ENCODE assay signal across 16 cellular contexts in genomic region chr16:83843657-83844056, GRCh38. TPM values are rescaled to one million over a fixed set of nuclear protein-coding genes. Genes with fewer than 3 reads are reported as not detected.
A peak's percentile ranks its signal among the peaks of the same experiment; 100 is the strongest.
DNase-seq lines count a peak whose midpoint lies in the region; TF ChIP-seq lines count a peak whose summit lies in the region.
"Had no signal": no experiment of that assay in that cellular context is flagged by ENCODE, and none has a peak within 500 bp of the region (broad histone marks: within the 10 kb centered on the region; RNA-seq: fewer than 3 reads in every experiment).

No MANE protein-coding gene starts in this region.

- no peak for TF ChIP-seq CTCF in sigmoid colon (IDR thresholded peaks at IDR 0.05)

- TF ChIP-seq POLR2A in sigmoid colon (IDR thresholded peaks at IDR 0.05) = no peak

- no peaks in the 10 kb centered on the region for H3K9me3 ChIP-seq in HUES48 (ENCODE audit: control insufficient read depth, insufficient read depth, low read length)
- no peaks in the 10 kb centered on the region for H3K9me3 ChIP-seq in sigmoid colon
- no peaks in the 10 kb centered on the region for H3K9me3 ChIP-seq in effector memory CD4-positive, alpha-beta T cell (ENCODE audit: control insufficient read depth, low read length)
- no peaks in the 10 kb centered on the region for H3K9me3 ChIP-seq in CD4-positive, alpha-beta memory T cell (ENCODE audit: control insufficient read depth in 1 of 2, low read length in 2 of 2)

- no peak overlapping the region for H3K27ac Mint-ChIP-seq in CD4-positive, alpha-beta memory T cell
- H3K27ac Mint-ChIP-seq: activated CD4-positive, alpha-beta memory T cell treated with anti-CD3 and anti-CD28 coated beads for 36 hours; activated T-helper 1 cell treated with anti-CD3 and anti-CD28 coated beads, Interleukin-12 subunit alpha, Interleukin-12 subunit beta, Interleukin-2, Interleukin-4 antibody, amounts not matched to agents 30 ng/mL and 10 ng/mL and 1 ng/mL, durations not matched to agents 14 hours and 24 hours and 36 hours; nephron had no signal

- H3K36me3 ChIP-seq in HUES48 (ENCODE audit: control insufficient read depth, insufficient read depth, low read length) (no peaks in the 10 kb centered on the region), sigmoid colon (no peaks in the 10 kb centered on the region)
- H3K36me3 ChIP-seq in effector memory CD4-positive, alpha-beta T cell (ENCODE audit: control insufficient read depth, insufficient read depth, low read length) = no peaks in the 10 kb centered on the region
- H3K36me3 ChIP-seq in CD4-positive, alpha-beta memory T cell (ENCODE audit: insufficient read depth, low read length) = no peaks in the 10 kb centered on the region

- intact Hi-C loops in sigmoid colon (cut with DNase I) = no loop called here
- intact Hi-C loops in CD4-positive, alpha-beta memory T cell (cut with micrococcal nuclease) = no loop called here

- POLR2A ChIA-PET in CD4-positive, alpha-beta memory T cell (lab: Charles Lee; ENCODE audit: partially characterized antibody) = no interaction called here

- peak; percentile 30 to 44 for DNase-seq in NOMO-1 (lab: John Stamatoyannopoulos, UW; ENCODE audit: unreplicated experiment in 2 of 2)
- peak; percentile 44 for DNase-seq in ecto neural progenitor cell (ENCODE audit: low spot score)
- DNase-seq in sigmoid colon = peak; percentile 54
- DNase-seq in effector memory CD4-positive, alpha-beta T cell = no peak
- no peak for DNase-seq in HuH-7.5 (ENCODE audit: low spot score)
- no peak for DNase-seq in CD4-positive, alpha-beta memory T cell
- DNase-seq: activated CD4-positive, alpha-beta memory T cell treated with anti-CD3 and anti-CD28 coated beads for 36 hours; CD4-positive, CD25-positive, alpha-beta regulatory T cell; cerebellar nuclear complex; DMS79 treated with DMSO at 0.1 percent for 48 hours; NCI-H2081; retina; SHP77 had no signal

- CTCF ChIA-PET in CD4-positive, alpha-beta memory T cell (lab: Charles Lee; ENCODE audit: partially characterized antibody) = no interaction called here

- peaks cover 0 to 1% (median 0%) of the 10 kb centered on the region in 8 donors for H3K9me3 Mint-ChIP-seq in CD4-positive, alpha-beta memory T cell
- H3K9me3 Mint-ChIP-seq: activated CD4-positive, alpha-beta memory T cell treated with anti-CD3 and anti-CD28 coated beads for 36 hours; activated T-helper 1 cell treated with anti-CD3 and anti-CD28 coated beads, Interleukin-12 subunit alpha, Interleukin-12 subunit beta, Interleukin-2, Interleukin-4 antibody, amounts not matched to agents 30 ng/mL and 10 ng/mL and 1 ng/mL, durations not matched to agents 14 hours and 24 hours and 36 hours; CD4-positive, CD25-positive, alpha-beta regulatory T cell; nephron had no signal

- 58 to 77% methylated on average over 10 of the region's 10 CpGs for WGBS in sigmoid colon, 2 donors

- peak overlapping the region; percentile 32 for H3K27ac ChIP-seq in HUES48 (ENCODE audit: low read depth, low read length)
- no peak overlapping the region for H3K27ac ChIP-seq in sigmoid colon
- H3K27ac ChIP-seq in effector memory CD4-positive, alpha-beta T cell (ENCODE audit: insufficient read depth, low read length, poor library complexity, severe bottlenecking) = no peak overlapping the region
- no peak overlapping the region for H3K27ac ChIP-seq in CD4-positive, alpha-beta memory T cell (ENCODE audit: low read depth, low read length)

- H3K4me1 Mint-ChIP-seq in CD4-positive, alpha-beta memory T cell = no peaks in the 10 kb centered on the region
- H3K4me1 Mint-ChIP-seq: CD4-positive, CD25-positive, alpha-beta regulatory T cell had no signal

- TF ChIP-seq EP300 in sigmoid colon (IDR thresholded peaks at IDR 0.05) = no peak

- H3K4me3 ChIP-seq in HUES48 (ENCODE audit: low read depth, low read length) = no peak overlapping the region
- H3K4me3 ChIP-seq in sigmoid colon = no peak overlapping the region
- H3K4me3 ChIP-seq in effector memory CD4-positive, alpha-beta T cell (ENCODE audit: insufficient read depth, low read depth, low read length, poor library complexity, severe bottlenecking) = no peak overlapping the region
- no peak overlapping the region for H3K4me3 ChIP-seq in CD4-positive, alpha-beta memory T cell (ENCODE audit: low read length in 2 of 2)

- no peak overlapping the region for H3K4me3 Mint-ChIP-seq in CD4-positive, alpha-beta memory T cell
- H3K4me3 Mint-ChIP-seq: activated CD4-positive, alpha-beta memory T cell treated with anti-CD3 and anti-CD28 coated beads for 36 hours; activated T-helper 1 cell treated with anti-CD3 and anti-CD28 coated beads, Interleukin-12 subunit alpha, Interleukin-12 subunit beta, Interleukin-2, Interleukin-4 antibody, amounts not matched to agents 30 ng/mL and 10 ng/mL and 1 ng/mL, durations not matched to agents 14 hours and 24 hours and 36 hours; CD4-positive, CD25-positive, alpha-beta regulatory T cell; nephron had no signal

- H3K9ac ChIP-seq in HUES48 (ENCODE audit: low read depth, low read length) = peak overlapping the region; percentile 7; the same call in 1 of the 2 replicates

- H3K27me3 ChIP-seq in HUES48 (ENCODE audit: control insufficient read depth, insufficient read depth, low read length) (no peaks in the 10 kb centered on the region), sigmoid colon (no peaks in the 10 kb centered on the region)
- H3K27me3 ChIP-seq in effector memory CD4-positive, alpha-beta T cell (replicated peaks; ENCODE audit: control insufficient read depth, insufficient read depth, low read length, poor library complexity, severe bottlenecking) = no peaks in the 10 kb centered on the region
- H3K27me3 ChIP-seq in CD4-positive, alpha-beta memory T cell (ENCODE audit: insufficient read depth, low read length) = no peaks in the 10 kb centered on the region

- peaks cover 61% of the 10 kb centered on the region for H3K4me1 ChIP-seq in HUES48 (ENCODE audit: control insufficient read depth, insufficient read depth, low read length)
- no peaks in the 10 kb centered on the region for H3K4me1 ChIP-seq in sigmoid colon
- H3K4me1 ChIP-seq in effector memory CD4-positive, alpha-beta T cell (ENCODE audit: control insufficient read depth, insufficient read depth, low read length, poor library complexity, severe bottlenecking) = no peaks in the 10 kb centered on the region
- no peaks in the 10 kb centered on the region for H3K4me1 ChIP-seq in CD4-positive, alpha-beta memory T cell (ENCODE audit: insufficient read depth, low read length)

- H3K36me3 Mint-ChIP-seq in CD4-positive, alpha-beta memory T cell = no peaks in the 10 kb centered on the region
- H3K36me3 Mint-ChIP-seq: activated CD4-positive, alpha-beta memory T cell treated with anti-CD3 and anti-CD28 coated beads for 36 hours; CD4-positive, CD25-positive, alpha-beta regulatory T cell had no signal

- H3K27me3 Mint-ChIP-seq in CD4-positive, alpha-beta memory T cell = peaks cover 0 to 2% of the 10 kb centered on the region in 2 donors

RNA-seq across cellular contexts. Expression of gene HSBP1, which starts 35.9 kb away (rescaled TPM):
- 10 to 100 TPM in 3 of 4 donors, 1 to 10 TPM in 1; 7.5 to 16.9 (median 12.7) TPM for total RNA-seq in sigmoid colon
- 10 to 100 TPM; 28.7 to 40.6 (median 36.6) TPM for polyA plus RNA-seq in sigmoid colon
- total RNA-seq in CD4-positive, alpha-beta memory T cell = 10 to 100 TPM; 30.7 to 34.3 TPM
- 10 to 100 TPM; 27.3 to 35.2 TPM for polyA plus RNA-seq in CD4-positive, alpha-beta memory T cell

RNA-seq across cellular contexts. Expression of gene MLYCD, which starts 55.3 kb away (rescaled TPM):
- total RNA-seq in sigmoid colon = 10 to 100 TPM in 3 of 4 donors, 1 to 10 TPM in 1; 9.3 to 16.3 (median 10.8) TPM
- polyA plus RNA-seq in sigmoid colon = 1 to 10 TPM; 1.8 to 5.4 (median 3.0) TPM
- total RNA-seq in CD4-positive, alpha-beta memory T cell = 10 to 100 TPM in 1 of 2 experiments, 1 to 10 TPM in 1; 9.7 to 11.1 TPM
- polyA plus RNA-seq in CD4-positive, alpha-beta memory T cell = 1 to 10 TPM in 1 of 2 donors, under 1 TPM in 1; 0.81 to 2.8 TPM

Comparison
In these comparisons a context has a peak if more than half of its experiments do, and no peak if none do; other contexts are left out.
1. DNase-seq: peak in NOMO-1 (2 of 2), ecto neural progenitor cell (single experiment) and sigmoid colon (single experiment); none in effector memory CD4-positive, alpha-beta T cell (0 of 3), HuH-7.5 (single experiment) and CD4-positive, alpha-beta memory T cell (0 of 5).